Comparison of ENCODE assay signal across 8 cellular contexts in the genomic region with DNA sequence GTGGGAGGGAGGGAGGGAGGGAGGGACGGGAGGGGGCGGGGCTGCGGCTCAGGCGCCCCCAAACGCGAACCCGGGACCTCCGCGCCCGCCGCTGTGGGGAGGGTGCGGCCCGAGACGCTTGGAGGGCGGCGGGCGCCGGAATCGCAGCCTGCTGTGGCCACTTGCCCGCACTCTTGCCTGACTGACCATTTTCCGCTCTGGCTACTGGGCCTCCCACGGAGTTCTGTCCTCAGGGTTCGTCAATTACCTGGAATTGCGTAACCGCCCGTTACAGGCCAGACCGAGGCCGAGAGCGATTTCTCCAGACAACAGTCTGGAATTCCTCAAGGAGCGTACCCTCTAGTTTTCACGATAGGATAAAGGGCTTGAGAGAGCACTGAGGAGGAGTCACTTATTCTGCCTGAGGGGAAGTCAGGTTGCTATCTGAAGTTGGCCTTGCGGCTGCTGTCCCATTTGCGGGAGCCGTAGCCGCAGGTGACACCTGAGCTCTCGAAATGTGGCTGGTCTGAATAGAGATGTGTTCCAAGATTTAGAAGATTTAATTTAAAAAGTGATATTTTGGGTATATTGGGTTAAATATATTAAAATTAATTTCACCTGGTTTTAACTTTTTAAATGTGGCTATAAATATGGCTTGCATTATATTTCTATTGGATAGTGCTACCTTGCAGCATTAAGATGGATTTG.
DNase-seq lines count a peak whose midpoint lies in the region; ATAC-seq and TF ChIP-seq lines count a peak whose summit lies in the region.

No MANE protein-coding gene starts in this region.

- peak overlapping the region; percentile 93 for H3K27ac ChIP-seq in caudate nucleus (ENCODE audit: low read depth, low read length)
- H3K27ac ChIP-seq in substantia nigra (ENCODE audit: low read depth, low read length, poor library complexity, severe bottlenecking), result peak overlapping the region; percentile 90

- DNase-seq in AG09309 (ENCODE audit: low read depth) (peak; percentile 39), NOMO-1 (lab: John Stamatoyannopoulos, UW; ENCODE audit: unreplicated experiment in 2 of 2) (peak; percentile 46 to 62), caudate nucleus (lab: John Stamatoyannopoulos, UW) (peak in 26 of 61 donors; percentile 50 to 90 (median 68)), left kidney (ENCODE audit: low read depth, low spot score) (peak; percentile 89), substantia nigra (lab: John Stamatoyannopoulos, UW) (peak in 18 of 49 donors; percentile 61 to 90 (median 76))
- DNase-seq in stimulated activated CD4-positive, alpha-beta T cell treated with anti-CD3 and anti-CD28 coated beads, Interleukin-1b, Interleukin-23, amount 100 ng/mL, for 48 hours, result no peak

- no peak for TF ChIP-seq CTCF in AG09309 (IDR thresholded peaks at IDR 0.05; ENCODE audit: control insufficient read depth, insufficient read depth, low read depth, low read length, missing control alignments)

- ATAC-seq in GM18519 (IDR thresholded peaks at IDR 0.05; ENCODE audit: low FRiP score, unreplicated experiment) (peak; percentile 28), HG03108 (IDR thresholded peaks at IDR 0.05; ENCODE audit: unreplicated experiment) (peak; percentile 29)

- peak overlapping the region; percentile 60 for H3K4me3 ChIP-seq in AG09309 (ENCODE audit: control insufficient read depth, low read depth, low read length)
